8 cellular contexts compared by ENCODE assay signal in the genomic region with DNA sequence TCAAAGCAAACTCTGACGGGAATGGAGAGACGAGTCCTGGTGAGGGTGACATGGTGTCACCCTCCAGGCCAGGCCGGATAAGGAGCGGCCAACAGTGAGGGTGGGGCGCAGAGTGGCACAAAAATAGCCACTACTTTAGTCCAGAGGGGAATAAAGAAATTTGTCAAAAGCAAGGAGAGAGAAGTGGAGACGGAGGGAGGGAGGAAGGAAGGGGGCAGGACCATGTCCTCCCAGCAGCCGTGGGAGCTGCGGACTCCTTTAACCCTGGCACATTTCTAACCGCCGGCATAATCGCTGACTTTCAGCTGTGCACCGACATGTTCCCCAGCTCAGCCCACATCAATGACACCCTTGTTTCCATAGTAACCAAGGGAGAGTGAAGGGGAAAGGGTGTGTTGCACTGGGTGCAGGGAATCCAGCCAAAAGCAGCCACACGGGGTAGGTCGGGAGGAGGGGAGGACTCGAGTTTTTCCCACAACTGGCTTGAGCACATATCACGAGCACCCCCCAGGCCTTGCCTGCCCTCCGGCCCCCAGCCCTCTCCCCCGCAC. TPM values are rescaled to one million over a fixed set of nuclear protein-coding genes. Genes with fewer than 3 reads are reported as not detected.
DNase-seq lines count a peak whose midpoint lies in the region; ATAC-seq, FAIRE-seq and TF ChIP-seq lines count a peak whose summit lies in the region.

No MANE protein-coding gene starts in this region.

- TF ChIP-seq CTCF in D721Med (IDR thresholded peaks at IDR 0.05; ENCODE audit: insufficient read depth, missing control alignments): no peak

- H3K27ac Mint-ChIP-seq in activated CD4-positive, alpha-beta memory T cell treated with anti-CD3 and anti-CD28 coated beads, Interleukin-2, amount 10 ng/mL, durations not matched to agents 7 days and 5 days: peak overlapping the region; percentile 46

- POLR2A ChIA-PET in activated CD4-positive, alpha-beta memory T cell treated with anti-CD3 and anti-CD28 coated beads, Interleukin-2, amount 10 ng/mL, durations not matched to agents 7 days and 5 days (lab: Charles Lee): interaction anchor here (0.7 to 5.2 kb wide), 12 partner anchors 13 to 223 kb away, joined by 3 to 51 read pairs (median 4); a partner anchor contains a TSS

- no peaks in the 10 kb centered on the region for H3K36me3 Mint-ChIP-seq in activated CD4-positive, alpha-beta memory T cell treated with anti-CD3 and anti-CD28 coated beads, Interleukin-2, amount 10 ng/mL, durations not matched to agents 7 days and 5 days (ENCODE audit: low read depth)

- CTCF ChIA-PET in activated CD4-positive, alpha-beta memory T cell treated with anti-CD3 and anti-CD28 coated beads, Interleukin-2, amount 10 ng/mL, durations not matched to agents 7 days and 5 days (lab: Charles Lee): interaction anchor here (0.6 to 3.6 kb wide), 8 partner anchors 10 to 504 kb away, joined by 3 to 24 read pairs (median 6); a partner anchor contains a TSS

- no peak for FAIRE-seq in D721Med (lab: Jason Lieb, UNC)

- ATAC-seq in HG03565 (IDR thresholded peaks at IDR 0.05; ENCODE audit: unreplicated experiment): no peak

- H3K36me3 ChIP-seq in KOPT-K1 (ENCODE audit: insufficient read depth, low read length): no peaks in the 10 kb centered on the region

- H3K4me3 Mint-ChIP-seq in activated CD4-positive, alpha-beta memory T cell treated with anti-CD3 and anti-CD28 coated beads, Interleukin-2, amount 10 ng/mL, durations not matched to agents 7 days and 5 days: peak overlapping the region; percentile 55

- peak overlapping the region; percentile 81 for H3K27ac ChIP-seq in KOPT-K1 (ENCODE audit: low read depth, low read length, poor library complexity, severe bottlenecking)

- DNase-seq in CMK (ENCODE audit: low read depth): peak; percentile 82
- peak; percentile 78 for DNase-seq in activated CD4-positive, alpha-beta memory T cell treated with anti-CD3 and anti-CD28 coated beads, Interleukin-2, amount 10 ng/mL, durations not matched to agents 7 days and 5 days
- DNase-seq in effector CD4-positive, alpha-beta T cell: peak; percentile 69
- peak; percentile 78 for DNase-seq in medulla oblongata (ENCODE audit: extremely low spot score)
- peak; percentile 73 for DNase-seq in stimulated activated CD4-positive, alpha-beta T cell treated with anti-CD3 and anti-CD28 coated beads, Interleukin-4, amount 100 ng/mL, for 24 hours
- no peak for DNase-seq in D721Med (ENCODE audit: insufficient read length, low spot score)

- no peaks in the 10 kb centered on the region for H3K27me3 Mint-ChIP-seq in activated CD4-positive, alpha-beta memory T cell treated with anti-CD3 and anti-CD28 coated beads, Interleukin-2, amount 10 ng/mL, durations not matched to agents 7 days and 5 days

- H3K9me3 Mint-ChIP-seq in activated CD4-positive, alpha-beta memory T cell treated with anti-CD3 and anti-CD28 coated beads, Interleukin-2, amount 10 ng/mL, durations not matched to agents 7 days and 5 days: no peaks in the 10 kb centered on the region

- H3K9me3 ChIP-seq in KOPT-K1 (ENCODE audit: insufficient read depth, low read length, poor library complexity, severe bottlenecking): no peaks in the 10 kb centered on the region

- peaks cover 42% of the 10 kb centered on the region for H3K4me1 Mint-ChIP-seq in activated CD4-positive, alpha-beta memory T cell treated with anti-CD3 and anti-CD28 coated beads, Interleukin-2, amount 10 ng/mL, durations not matched to agents 7 days and 5 days

RNA-seq across cellular contexts. Expression of a gene that starts 29.8 kb away (rescaled TPM):
- total RNA-seq in activated CD4-positive, alpha-beta memory T cell treated with anti-CD3 and anti-CD28 coated beads, Interleukin-2, amount 10 ng/mL, durations not matched to agents 7 days and 5 days: 10 to 100 TPM; 53.0 to 56.0 TPM

RNA-seq across cellular contexts. Expression of a gene that starts 40.2 kb away (rescaled TPM):
- 1 to 10 TPM; 5.7 to 6.1 TPM for total RNA-seq in activated CD4-positive, alpha-beta memory T cell treated with anti-CD3 and anti-CD28 coated beads, Interleukin-2, amount 10 ng/mL, durations not matched to agents 7 days and 5 days

RNA-seq across cellular contexts. Expression of a gene that starts 40.4 kb away (rescaled TPM):
- total RNA-seq in activated CD4-positive, alpha-beta memory T cell treated with anti-CD3 and anti-CD28 coated beads, Interleukin-2, amount 10 ng/mL, durations not matched to agents 7 days and 5 days: 10 to 100 TPM; 10.8 to 11.5 TPM
